ENCODE assay signal across 2 cellular contexts in the genomic region with DNA sequence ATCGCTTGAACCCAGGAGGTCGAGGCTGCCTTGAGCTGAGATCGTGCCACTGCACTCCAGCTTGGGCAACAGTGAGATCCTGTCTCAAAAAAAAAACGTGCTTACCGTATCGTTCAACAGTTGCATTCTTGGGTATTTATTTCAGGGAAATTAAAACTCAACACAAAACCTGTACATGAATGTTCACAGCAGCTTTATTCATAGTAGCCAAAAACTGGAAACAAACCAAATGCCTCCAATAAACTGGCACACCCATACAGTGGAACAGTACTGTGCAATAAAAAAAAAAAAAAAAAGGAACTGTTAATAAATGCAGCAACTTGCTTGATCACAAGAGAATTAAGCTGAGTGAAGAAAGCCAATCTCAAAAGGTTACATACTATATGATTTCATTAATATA.
TF ChIP-seq lines count a peak whose summit lies in the region.

No MANE protein-coding gene starts in this region.

TF ChIP-seq in IMR-90, 13 proteins besides CTCF, POLR2A, EP300 and RAD21:
- TF ChIP-seq SMC3 (IDR thresholded peaks at IDR 0.05; ENCODE audit: low read depth, low read length) (no peak), NFE2L2 (IDR thresholded peaks at IDR 0.05; ENCODE audit: low read depth, low read length) (no peak), MAFK (IDR thresholded peaks at IDR 0.05; ENCODE audit: low read depth, low read length) (no peak), MAZ (IDR thresholded peaks at IDR 0.05; ENCODE audit: borderline replicate concordance, low read depth, low read length) (no peak), RFX5 (IDR thresholded peaks at IDR 0.05; ENCODE audit: low read depth, low read length) (no peak), FOS (IDR thresholded peaks at IDR 0.05; ENCODE audit: low read depth, low read length) (no peak), USF2 (IDR thresholded peaks at IDR 0.05; ENCODE audit: low read depth, low read length) (no peak), MXI1 (IDR thresholded peaks at IDR 0.05; ENCODE audit: borderline replicate concordance, low read depth, low read length) (no peak), CEBPB (IDR thresholded peaks at IDR 0.05; ENCODE audit: low read depth, low read length) (no peak), RCOR1 (IDR thresholded peaks at IDR 0.05; ENCODE audit: insufficient replicate concordance, low read length) (no peak), BHLHE40 (IDR thresholded peaks at IDR 0.05; ENCODE audit: low read depth, low read length) (no peak), CHD1 (IDR thresholded peaks at IDR 0.05; ENCODE audit: low read depth, low read length) (no peak)
- TF ChIP-seq, protein P1, sequence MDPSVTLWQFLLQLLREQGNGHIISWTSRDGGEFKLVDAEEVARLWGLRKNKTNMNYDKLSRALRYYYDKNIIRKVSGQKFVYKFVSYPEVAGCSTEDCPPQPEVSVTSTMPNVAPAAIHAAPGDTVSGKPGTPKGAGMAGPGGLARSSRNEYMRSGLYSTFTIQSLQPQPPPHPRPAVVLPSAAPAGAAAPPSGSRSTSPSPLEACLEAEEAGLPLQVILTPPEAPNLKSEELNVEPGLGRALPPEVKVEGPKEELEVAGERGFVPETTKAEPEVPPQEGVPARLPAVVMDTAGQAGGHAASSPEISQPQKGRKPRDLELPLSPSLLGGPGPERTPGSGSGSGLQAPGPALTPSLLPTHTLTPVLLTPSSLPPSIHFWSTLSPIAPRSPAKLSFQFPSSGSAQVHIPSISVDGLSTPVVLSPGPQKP (IDR thresholded peaks at IDR 0.05; ENCODE audit: borderline replicate concordance, low read depth, low read length): no peak

TF ChIP-seq in H1, 55 proteins besides CTCF, POLR2A, EP300 and RAD21:
- TF ChIP-seq SIRT6 (IDR thresholded peaks at IDR 0.05; ENCODE audit: low read length) (no peak), BACH1 (IDR thresholded peaks at IDR 0.05; ENCODE audit: low read length) (no peak), BCL11A (IDR thresholded peaks at IDR 0.05; ENCODE audit: low read depth in 2 of 2, low read length in 2 of 2) (no peak), SIX5 (IDR thresholded peaks at IDR 0.05; ENCODE audit: low read depth, low read length) (no peak), MAFK (IDR thresholded peaks at IDR 0.05; ENCODE audit: low read depth, low read length) (no peak), CTBP2 (IDR thresholded peaks at IDR 0.05; ENCODE audit: borderline replicate concordance, insufficient read depth, insufficient read length, low read length) (no peak), BRCA1 (IDR thresholded peaks at IDR 0.05; ENCODE audit: low read depth, low read length) (no peak), SP1 (IDR thresholded peaks at IDR 0.05; ENCODE audit: low read depth, low read length) (no peak), RNF2 (IDR thresholded peaks at IDR 0.05; ENCODE audit: borderline replicate concordance, low read depth, low read length, missing control alignments, poor library complexity, severe bottlenecking) (no peak), SUZ12 (IDR thresholded peaks at IDR 0.05; ENCODE audit: low read length) (no peak), CHD2 (IDR thresholded peaks at IDR 0.05; ENCODE audit: low read length) (no peak), KDM1A (IDR thresholded peaks at IDR 0.05; ENCODE audit: borderline replicate concordance, low read length) (no peak), SAP30 (IDR thresholded peaks at IDR 0.05; ENCODE audit: insufficient read depth, insufficient replicate concordance, low read length) (no peak), EGR1 (IDR thresholded peaks at IDR 0.05; ENCODE audit: borderline replicate concordance, low read depth, low read length) (no peak)
TF ChIP-seq in H1: peak in this region for 0.
